In the genomic region with DNA sequence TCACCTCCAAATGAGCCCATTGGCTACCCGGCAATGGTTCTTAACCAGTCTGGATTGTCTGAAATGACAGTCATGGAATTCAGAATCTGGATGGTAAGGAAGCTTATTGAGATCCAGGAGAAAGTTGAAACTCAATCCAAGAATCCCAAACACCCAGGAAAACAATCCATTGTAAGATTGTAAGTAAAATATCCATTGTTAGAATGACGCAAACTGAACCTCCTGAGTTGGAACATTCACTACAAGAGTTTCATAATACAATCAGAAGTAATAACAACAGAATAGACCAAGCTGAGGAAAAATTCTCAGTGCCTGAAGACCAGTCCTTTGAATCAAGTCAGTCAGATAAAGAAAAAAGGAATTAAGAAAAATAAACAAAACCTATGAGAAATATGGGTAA, we compare ENCODE assay signal across 20 cellular contexts. TPM values are rescaled to one million over a fixed set of nuclear protein-coding genes. Genes with fewer than 3 reads are reported as not detected.
DNase-seq lines count a peak whose midpoint lies in the region; ATAC-seq and TF ChIP-seq lines count a peak whose summit lies in the region.
"Had no signal": no experiment of that assay in that cellular context is flagged by ENCODE, and none has a peak within 500 bp of the region (broad histone marks: within the 10 kb centered on the region; RNA-seq: fewer than 3 reads in every experiment).

No MANE protein-coding gene starts in this region.

- no peaks in the 10 kb centered on the region for H3K79me2 ChIP-seq in GM23338 (replicated peaks; ENCODE audit: insufficient read depth)

- H3K4me1 ChIP-seq in GM23338 (ENCODE audit: insufficient read depth), result peaks cover 14% of the 10 kb centered on the region
- peaks cover 23% of the 10 kb centered on the region for H3K4me1 ChIP-seq in SJSA1 (replicated peaks)
- H3K4me1 ChIP-seq: HAP-1 had no signal

- H3K36me3 Mint-ChIP-seq in GM23338 (ENCODE audit: low read depth), result peaks cover 5% of the 10 kb centered on the region
- H3K36me3 Mint-ChIP-seq: CD14-positive monocyte; CD4-positive, alpha-beta memory T cell; IgD-negative memory B cell had no signal

- ATAC-seq in GM23338 (no peak), HG02678 (IDR thresholded peaks at IDR 0.05; ENCODE audit: unreplicated experiment) (no peak)
- no peak for ATAC-seq in stimulated activated naive CD8-positive, alpha-beta T cell treated with anti-CD3 and anti-CD28 coated beads, Interleukin-15, Interleukin-2, amounts not matched to agents 100 U/mL and 50 U/mL, for 24 hours

- DNase-seq in GM23338 (ENCODE audit: low spot score) (no peak), SJSA1 (ENCODE audit: low read depth in 1 of 2, low spot score in 2 of 2) (peak in 1 of 2 experiments; percentile 37), choroid plexus epithelial cell (ENCODE audit: low read depth) (peak; percentile 18), iris pigment epithelial cell (ENCODE audit: low read depth) (peak; percentile 41), kidney glomerular epithelial cell (lab: John Stamatoyannopoulos, UW) (no peak), T-helper 1 cell (no peak)
- DNase-seq in stimulated activated naive CD8-positive, alpha-beta T cell treated with anti-CD3 and anti-CD28 coated beads, Interleukin-15, Interleukin-2, amounts not matched to agents 100 U/mL and 50 U/mL, for 24 hours, result no peak
- DNase-seq: 8988T; CD4-positive, alpha-beta memory T cell; DMS79 treated with DMSO at 0.1 percent for 48 hours had no signal

- H3F3A ChIP-seq in GM23338 (replicated peaks; ENCODE audit: low read depth), result no peaks in the 10 kb centered on the region

- peaks cover 1% of the 10 kb centered on the region for H3K27me3 Mint-ChIP-seq in GM23338 (ENCODE audit: insufficient read depth, low read depth, poor library complexity)
- H3K27me3 Mint-ChIP-seq: IgD-negative memory B cell had no signal

- H3K9me3 Mint-ChIP-seq in GM23338, result peaks cover 26% of the 10 kb centered on the region

- peaks cover 10% of the 10 kb centered on the region for H3K4me1 Mint-ChIP-seq in GM23338
- H3K4me1 Mint-ChIP-seq: CD4-positive, alpha-beta memory T cell; IgD-negative memory B cell had no signal

- H3K4me2 ChIP-seq in GM23338, result no peak overlapping the region
- H3K4me2 ChIP-seq: BLaER1 had no signal

- H3K27ac ChIP-seq in GM23338 (ENCODE audit: low read depth) (no peak overlapping the region), SJSA1 (peak overlapping the region; percentile 65)
- H3K27ac ChIP-seq: BLaER1 had no signal

- H3K36me3 ChIP-seq in GM23338 (ENCODE audit: insufficient read depth) (no peaks in the 10 kb centered on the region), SJSA1 (no peaks in the 10 kb centered on the region)
- H3K36me3 ChIP-seq: BLaER1, HAP-1 had no signal

- H3K9me2 ChIP-seq in GM23338 (ENCODE audit: insufficient read depth), result no peaks in the 10 kb centered on the region; the same call in none of the 2 replicates

- no peaks in the 10 kb centered on the region for H3K27me3 ChIP-seq in GM23338 (ENCODE audit: insufficient read depth)
- H3K27me3 ChIP-seq in SJSA1 (replicated peaks), result no peaks in the 10 kb centered on the region
- H3K27me3 ChIP-seq: BLaER1 had no signal

- no peaks in the 10 kb centered on the region for H4K20me1 ChIP-seq in GM23338 (replicated peaks; ENCODE audit: insufficient read depth)
- H4K20me1 ChIP-seq: BLaER1 had no signal

- no peak overlapping the region for H3K27ac Mint-ChIP-seq in GM23338
- H3K27ac Mint-ChIP-seq: CD4-positive, alpha-beta memory T cell; IgD-negative memory B cell had no signal

- no peak for TF ChIP-seq CTCF in GM23338 (conservative IDR thresholded peaks at IDR 0.05; ENCODE audit: low read depth in 2 of 2)
- TF ChIP-seq CTCF in choroid plexus epithelial cell (conservative IDR thresholded peaks at IDR 0.05; ENCODE audit: low read depth, low read length), result no peak

- H3K9me3 ChIP-seq in SJSA1 (replicated peaks), result no peaks in the 10 kb centered on the region
- H3K9me3 ChIP-seq: HAP-1 had no signal

- H3K4me3 Mint-ChIP-seq in GM23338, result no peak overlapping the region
- H3K4me3 Mint-ChIP-seq: CD14-positive monocyte; CD4-positive, alpha-beta memory T cell; IgD-negative memory B cell had no signal

- H3K4me3 ChIP-seq in GM23338, result no peak overlapping the region
- no peak overlapping the region for H3K4me3 ChIP-seq in SJSA1
- no peak overlapping the region for H3K4me3 ChIP-seq in choroid plexus epithelial cell (ENCODE audit: low read depth, low read length)
- H3K4me3 ChIP-seq: BLaER1, GM12878, HAP-1 had no signal

- H2AFZ ChIP-seq in GM23338, result peak overlapping the region; percentile 11; the same call in 1 of the 2 replicates

TF ChIP-seq in GM23338, 12 proteins besides CTCF, POLR2A, EP300 and RAD21 (continues in another document):
- TF ChIP-seq EZH2 (IDR thresholded peaks at IDR 0.05; ENCODE audit: low read depth, unreplicated experiment), result no peak
- TF ChIP-seq, protein P1, sequence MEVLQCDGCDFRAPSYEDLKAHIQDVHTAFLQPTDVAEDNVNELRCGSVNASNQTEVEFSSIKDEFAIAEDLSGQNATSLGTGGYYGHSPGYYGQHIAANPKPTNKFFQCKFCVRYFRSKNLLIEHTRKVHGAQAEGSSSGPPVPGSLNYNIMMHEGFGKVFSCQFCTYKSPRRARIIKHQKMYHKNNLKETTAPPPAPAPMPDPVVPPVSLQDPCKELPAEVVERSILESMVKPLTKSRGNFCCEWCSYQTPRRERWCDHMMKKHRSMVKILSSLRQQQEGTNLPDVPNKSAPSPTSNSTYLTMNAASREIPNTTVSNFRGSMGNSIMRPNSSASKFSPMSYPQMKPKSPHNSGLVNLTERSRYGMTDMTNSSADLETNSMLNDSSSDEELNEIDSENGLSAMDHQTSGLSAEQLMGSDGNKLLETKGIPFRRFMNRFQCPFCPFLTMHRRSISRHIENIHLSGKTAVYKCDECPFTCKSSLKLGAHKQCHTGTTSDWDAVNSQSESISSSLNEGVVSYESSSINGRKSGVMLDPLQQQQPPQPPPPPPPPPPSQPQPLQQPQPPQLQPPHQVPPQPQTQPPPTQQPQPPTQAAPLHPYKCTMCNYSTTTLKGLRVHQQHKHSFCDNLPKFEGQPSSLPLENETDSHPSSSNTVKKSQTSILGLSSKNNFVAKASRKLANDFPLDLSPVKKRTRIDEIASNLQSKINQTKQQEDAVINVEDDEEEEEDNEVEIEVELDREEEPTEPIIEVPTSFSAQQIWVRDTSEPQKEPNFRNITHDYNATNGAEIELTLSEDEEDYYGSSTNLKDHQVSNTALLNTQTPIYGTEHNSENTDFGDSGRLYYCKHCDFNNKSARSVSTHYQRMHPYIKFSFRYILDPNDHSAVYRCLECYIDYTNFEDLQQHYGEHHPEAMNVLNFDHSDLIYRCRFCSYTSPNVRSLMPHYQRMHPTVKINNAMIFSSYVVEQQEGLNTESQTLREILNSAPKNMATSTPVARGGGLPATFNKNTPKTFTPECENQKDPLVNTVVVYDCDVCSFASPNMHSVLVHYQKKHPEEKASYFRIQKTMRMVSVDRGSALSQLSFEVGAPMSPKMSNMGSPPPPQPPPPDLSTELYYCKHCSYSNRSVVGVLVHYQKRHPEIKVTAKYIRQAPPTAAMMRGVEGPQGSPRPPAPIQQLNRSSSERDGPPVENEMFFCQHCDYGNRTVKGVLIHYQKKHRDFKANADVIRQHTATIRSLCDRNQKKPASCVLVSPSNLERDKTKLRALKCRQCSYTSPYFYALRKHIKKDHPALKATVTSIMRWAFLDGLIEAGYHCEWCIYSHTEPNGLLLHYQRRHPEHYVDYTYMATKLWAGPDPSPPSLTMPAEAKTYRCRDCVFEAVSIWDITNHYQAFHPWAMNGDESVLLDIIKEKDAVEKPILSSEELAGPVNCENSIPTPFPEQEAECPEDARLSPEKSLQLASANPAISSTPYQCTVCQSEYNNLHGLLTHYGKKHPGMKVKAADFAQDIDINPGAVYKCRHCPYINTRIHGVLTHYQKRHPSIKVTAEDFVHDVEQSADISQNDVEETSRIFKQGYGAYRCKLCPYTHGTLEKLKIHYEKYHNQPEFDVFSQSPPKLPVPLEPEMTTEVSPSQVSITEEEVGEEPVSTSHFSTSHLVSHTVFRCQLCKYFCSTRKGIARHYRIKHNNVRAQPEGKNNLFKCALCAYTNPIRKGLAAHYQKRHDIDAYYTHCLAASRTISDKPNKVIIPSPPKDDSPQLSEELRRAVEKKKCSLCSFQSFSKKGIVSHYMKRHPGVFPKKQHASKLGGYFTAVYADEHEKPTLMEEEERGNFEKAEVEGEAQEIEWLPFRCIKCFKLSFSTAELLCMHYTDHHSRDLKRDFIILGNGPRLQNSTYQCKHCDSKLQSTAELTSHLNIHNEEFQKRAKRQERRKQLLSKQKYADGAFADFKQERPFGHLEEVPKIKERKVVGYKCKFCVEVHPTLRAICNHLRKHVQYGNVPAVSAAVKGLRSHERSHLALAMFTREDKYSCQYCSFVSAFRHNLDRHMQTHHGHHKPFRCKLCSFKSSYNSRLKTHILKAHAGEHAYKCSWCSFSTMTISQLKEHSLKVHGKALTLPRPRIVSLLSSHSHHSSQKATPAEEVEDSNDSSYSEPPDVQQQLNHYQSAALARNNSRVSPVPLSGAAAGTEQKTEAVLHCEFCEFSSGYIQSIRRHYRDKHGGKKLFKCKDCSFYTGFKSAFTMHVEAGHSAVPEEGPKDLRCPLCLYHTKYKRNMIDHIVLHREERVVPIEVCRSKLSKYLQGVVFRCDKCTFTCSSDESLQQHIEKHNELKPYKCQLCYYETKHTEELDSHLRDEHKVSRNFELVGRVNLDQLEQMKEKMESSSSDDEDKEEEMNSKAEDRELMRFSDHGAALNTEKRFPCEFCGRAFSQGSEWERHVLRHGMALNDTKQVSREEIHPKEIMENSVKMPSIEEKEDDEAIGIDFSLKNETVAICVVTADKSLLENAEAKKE (CRISPR knock-in tag; IDR thresholded peaks at IDR 0.05), result no peak
- TF ChIP-seq CREB1 (CRISPR knock-in tag; IDR thresholded peaks at IDR 0.05; ENCODE audit: low read depth), result no peak
- no peak for TF ChIP-seq NANOG (IDR thresholded peaks at IDR 0.05; ENCODE audit: borderline replicate concordance)

RNA-seq across cellular contexts. Expression of a gene that starts 22.1 kb away (rescaled TPM):
- total RNA-seq in GM23338 (2014; rRNA removed; shearing (Covaris generic)), result not detected in 2 replicates
- not detected in 2 replicates for polyA plus RNA-seq in GM23338 (2016; fragmentation: Nextera tagmentation; extraction: Ambion mirVana)
- not detected in 2 replicates for total RNA-seq in SJSA1 (2014; rRNA removed; shearing (Covaris generic))
- total RNA-seq: A673; CD4-positive, alpha-beta memory T cell; G401; GM12878; H1 had no signal
- polyA plus RNA-seq: AG04450; CD14-positive monocyte; CD4-positive, alpha-beta memory T cell; GM12878; H1; IgD-negative memory B cell had no signal

RNA-seq across cellular contexts. Expression of a gene that starts 35.5 kb away (rescaled TPM):
- not detected in 2 replicates for total RNA-seq in GM23338 (2014; rRNA removed; shearing (Covaris generic))
- polyA plus RNA-seq in GM23338 (2016; fragmentation: Nextera tagmentation; extraction: Ambion mirVana), result not detected in 2 replicates
- not detected in 2 replicates for total RNA-seq in SJSA1 (2014; rRNA removed; shearing (Covaris generic))
- total RNA-seq: CD4-positive, alpha-beta memory T cell; G401; GM12878; H1 had no signal
- polyA plus RNA-seq: AG04450; CD14-positive monocyte; CD4-positive, alpha-beta memory T cell; GM12878; H1; IgD-negative memory B cell had no signal

RNA-seq across cellular contexts. Expression of a gene that starts 37.4 kb away (rescaled TPM):
- total RNA-seq in GM23338 (2014; rRNA removed; shearing (Covaris generic)), result not detected in 2 replicates
- polyA plus RNA-seq in GM23338 (2016; fragmentation: Nextera tagmentation; extraction: Ambion mirVana), result not detected in 2 replicates
- total RNA-seq in SJSA1 (2014; rRNA removed; shearing (Covaris generic)), result not detected in 2 replicates
- total RNA-seq: A673; CD4-positive, alpha-beta memory T cell; G401; GM12878; H1 had no signal
- polyA plus RNA-seq: AG04450; CD14-positive monocyte; CD4-positive, alpha-beta memory T cell; GM12878; H1; IgD-negative memory B cell had no signal

RNA-seq across cellular contexts. Expression of a gene that starts 41.7 kb away (rescaled TPM):
- total RNA-seq in GM23338 (2014; rRNA removed; shearing (Covaris generic)), result not detected in 2 replicates
- polyA plus RNA-seq in GM23338 (2016; fragmentation: Nextera tagmentation; extraction: Ambion mirVana), result not detected in 2 replicates
- not detected in 2 replicates for total RNA-seq in SJSA1 (2014; rRNA removed; shearing (Covaris generic))
- total RNA-seq: A673; CD4-positive, alpha-beta memory T cell; G401; GM12878; H1 had no signal
- polyA plus RNA-seq: AG04450; CD14-positive monocyte; CD4-positive, alpha-beta memory T cell; GM12878; H1; IgD-negative memory B cell had no signal

Comparison
In these comparisons a context has a peak if more than half of its experiments do, and no peak if none do; other contexts are left out.
1. DNase-seq: peak in choroid plexus epithelial cell (single experiment) and iris pigment epithelial cell (single experiment); none in GM23338 (single experiment), kidney glomerular epithelial cell (single experiment), T-helper 1 cell (0 of 5) and stimulated activated naive CD8-positive, alpha-beta T cell treated with anti-CD3 and anti-CD28 coated beads, Interleukin-15, Interleukin-2, amounts not matched to agents 100 U/mL and 50 U/mL, for 24 hours (single experiment).